10 cellular contexts compared by ENCODE assay signal in genomic region chr19:38252935-38253691, GRCh38. TPM values are rescaled to one million over a fixed set of nuclear protein-coding genes. Genes with fewer than 3 reads are reported as not detected.
A peak's percentile ranks its signal among the peaks of the same experiment; 100 is the strongest.
DNase-seq lines count a peak whose midpoint lies in the region; ATAC-seq and TF ChIP-seq lines count a peak whose summit lies in the region.
"Had no signal": no experiment of that assay in that cellular context is flagged by ENCODE, and none has a peak within 500 bp of the region (broad histone marks: within the 10 kb centered on the region; RNA-seq: fewer than 3 reads in every experiment).

No MANE protein-coding gene starts in this region.

- TF ChIP-seq CTCF in body of pancreas (IDR thresholded peaks at IDR 0.05) (no peak), lung (IDR thresholded peaks at IDR 0.05; ENCODE audit: control extremely low read depth, extremely low read depth) (no peak), stomach (IDR thresholded peaks at IDR 0.05) (no peak)

- peak overlapping the region in 3 of 4 donors; percentile 26 to 62 (median 28) for H3K27ac ChIP-seq in body of pancreas
- peak overlapping the region; percentile 81 to 83 for H3K27ac ChIP-seq in lung (ENCODE audit: low read depth in 1 of 2, low read length in 1 of 2)
- H3K27ac ChIP-seq in stomach: peak overlapping the region; percentile 73 to 92 (median 89)

- DNase-seq in body of pancreas (peak in 1 of 4 donors; percentile 14), lung (ENCODE audit: low spot score) (no peak), stomach (peak; percentile 42), SHP77 (lab: John Stamatoyannopoulos, UW) (no peak)
- DNase-seq: stimulated activated CD4-positive, alpha-beta T cell treated with anti-CD3 and anti-CD28 coated beads, Interleukin-4, amount 100 ng/mL, for 1 hour had no signal

- no peaks in the 10 kb centered on the region for H3K9me3 Mint-ChIP-seq in IgD-negative memory B cell

- peak overlapping the region; percentile 39 to 92 (median 78) for H3K27ac Mint-ChIP-seq in IgD-negative memory B cell

- intact Hi-C loops in body of pancreas (cut with DNase I): no loop called here
- intact Hi-C loops in stomach (cut with DNase I; ENCODE audit: low total_unique reads): no loop called here

- TF ChIP-seq POLR2A in body of pancreas (IDR thresholded peaks at IDR 0.05) (no peak), stomach (IDR thresholded peaks at IDR 0.05) (no peak)

- H3K27me3 ChIP-seq in body of pancreas (peaks cover 0 to 4% of the 10 kb centered on the region in 2 donors), lung (ENCODE audit: control insufficient read depth, insufficient read depth) (no peaks in the 10 kb centered on the region), stomach (peaks cover 0 to 26% (median 12%) of the 10 kb centered on the region in 3 donors)

- H3K4me1 ChIP-seq in body of pancreas (peaks cover 47% of the 10 kb centered on the region), lung (ENCODE audit: control insufficient read depth in 2 of 2, insufficient read depth in 2 of 2, low read length in 2 of 2) (peaks cover 0 to 10% of the 10 kb centered on the region in 2 donors), stomach (peaks cover 23 to 79% (median 53%) of the 10 kb centered on the region in 4 donors)

- H3K27me3 Mint-ChIP-seq in IgD-negative memory B cell: peaks cover 20% of the 10 kb centered on the region

- ATAC-seq in body of pancreas (no peak), lung (ENCODE audit: insufficient read depth, low FRiP score) (peak; percentile 29), HG02938 (IDR thresholded peaks at IDR 0.05; ENCODE audit: unreplicated experiment) (no peak), HG02970 (IDR thresholded peaks at IDR 0.05; ENCODE audit: low FRiP score, unreplicated experiment) (no peak), GM18909 (IDR thresholded peaks at IDR 0.05; ENCODE audit: poor library complexity, unreplicated experiment) (no peak)

- WGBS in body of pancreas, 2 donors: 65 to 67% methylated on average over 6 to 21 of the region's 21 CpGs
- WGBS in lung, 2 donors: 49 to 50% methylated on average over 21 of the region's 21 CpGs
- 51 to 70% (median 53%) methylated on average over 19 to 21 of the region's 21 CpGs for WGBS in stomach, 5 donors

- TF ChIP-seq EP300 in stomach (IDR thresholded peaks at IDR 0.05): peak; percentile 8

- peaks cover 4% of the 10 kb centered on the region for H3K36me3 Mint-ChIP-seq in IgD-negative memory B cell

- no peaks in the 10 kb centered on the region for H3K9me3 ChIP-seq in body of pancreas
- H3K9me3 ChIP-seq in lung (ENCODE audit: control insufficient read depth in 2 of 2, insufficient read depth in 1 of 2, low read length in 1 of 2): no peaks in the 10 kb centered on the region
- no peaks in the 10 kb centered on the region for H3K9me3 ChIP-seq in stomach

- peak overlapping the region; percentile 68 to 89 (median 86) for H3K4me3 Mint-ChIP-seq in IgD-negative memory B cell

- H3K4me3 ChIP-seq in body of pancreas (no peak overlapping the region), lung (no peak overlapping the region), stomach (peak overlapping the region; percentile 26 to 57 (median 40))

- peaks cover 23 to 35% (median 31%) of the 10 kb centered on the region in 3 donors for H3K4me1 Mint-ChIP-seq in IgD-negative memory B cell

- H3K36me3 ChIP-seq in body of pancreas (replicated peaks in 1 of 2; ENCODE audit: insufficient read depth in 1 of 2, low read depth in 2 of 2) (no peaks in the 10 kb centered on the region), lung (ENCODE audit: control insufficient read depth in 2 of 2, insufficient read depth in 2 of 2, low read length in 2 of 2) (no peaks in the 10 kb centered on the region), stomach (no peaks in the 10 kb centered on the region)

RNA-seq across cellular contexts. Expression of gene PPP1R14A, which starts 3.1 kb away (rescaled TPM):
- polyA plus RNA-seq in IgD-negative memory B cell (79.1 TPM), lung (100 to 1,000 TPM in 1 of 2 donors, 10 to 100 TPM in 1; 80.9 to 166 TPM), stomach (100 to 1,000 TPM in 1 of 3 donors, 10 to 100 TPM in 2; 53.2 to 138 (median 54.9) TPM)
- total RNA-seq in body of pancreas (100 to 1,000 TPM in 1 of 2 donors, 10 to 100 TPM in 1; 54.2 to 105 TPM), lung (100 to 1,000 TPM in 1 of 2 donors, 10 to 100 TPM in 1; 12.4 to 124 TPM), stomach (100 to 1,000 TPM in 1 of 5 donors, 10 to 100 TPM in 3, 1 to 10 TPM in 1; 8.8 to 197 (median 31.6) TPM)
- total RNA-seq: H4 had no signal

RNA-seq across cellular contexts. Expression of gene SPINT2, which starts 11.3 kb away (rescaled TPM):
- 167 TPM for polyA plus RNA-seq in IgD-negative memory B cell
- 100 to 1,000 TPM; 266 to 305 TPM for total RNA-seq in body of pancreas
- 100 to 1,000 TPM; 145 to 240 TPM for total RNA-seq in lung
- polyA plus RNA-seq in lung: 100 to 1,000 TPM; 255 to 259 TPM
- 1,000 to 10,000 TPM in 1 of 5 donors, 100 to 1,000 TPM in 2, 10 to 100 TPM in 2; 29.8 to 1,508 (median 255) TPM for total RNA-seq in stomach
- 100 to 1,000 TPM in 2 of 3 donors, 10 to 100 TPM in 1; 54.5 to 255 (median 184) TPM for polyA plus RNA-seq in stomach

RNA-seq across cellular contexts. Expression of gene DPF1, which starts 29.1 kb away (rescaled TPM):
- polyA plus RNA-seq in IgD-negative memory B cell: 0.24 TPM
- total RNA-seq in body of pancreas: not detected
- total RNA-seq in lung: 1 to 10 TPM; 1.3 to 1.7 TPM
- polyA plus RNA-seq in lung: 1 to 10 TPM in 1 of 2 donors, not detected in 1; 1.4 TPM
- total RNA-seq in stomach: not detected
- under 1 TPM in 2 of 3 donors, not detected in 1; 0.12 to 0.43 TPM for polyA plus RNA-seq in stomach

RNA-seq across cellular contexts. Expression of gene C19orf33, which starts 50.9 kb away (rescaled TPM):
- 0.83 TPM for polyA plus RNA-seq in IgD-negative memory B cell
- 1 to 10 TPM in 1 of 2 donors, not detected in 1; 2.6 TPM for total RNA-seq in body of pancreas
- total RNA-seq in lung: 10 to 100 TPM; 32.0 to 91.8 TPM
- polyA plus RNA-seq in lung: 100 to 1,000 TPM; 170 to 687 TPM
- total RNA-seq in stomach: 100 to 1,000 TPM in 3 of 5 donors, 10 to 100 TPM in 2; 33.5 to 287 (median 171) TPM
- polyA plus RNA-seq in stomach: 1,000 to 10,000 TPM in 2 of 3 donors, 100 to 1,000 TPM in 1; 388 to 1,069 (median 1,022) TPM
- total RNA-seq: H4 had no signal

Comparison
In these comparisons a context has a peak if more than half of its experiments do, and no peak if none do; other contexts are left out.
1. H3K27ac ChIP-seq: peak in every context shown above with its lines; median percentile 89 in stomach; 82 in lung; 28 in body of pancreas.
2. H3K4me3 ChIP-seq: peak in stomach (4 of 4); none in body of pancreas (0 of 2) and lung (single experiment).